Comparison of ENCODE assay signal across 14 cellular contexts in genomic region chr7:16604054-16604453, GRCh38. TPM values are rescaled to one million over a fixed set of nuclear protein-coding genes. Genes with fewer than 3 reads are reported as not detected.
DNase-seq lines count a peak whose midpoint lies in the region; ATAC-seq and TF ChIP-seq lines count a peak whose summit lies in the region.
"Had no signal": no experiment of that assay in that cellular context is flagged by ENCODE, and none has a peak within 500 bp of the region (broad histone marks: within the 10 kb centered on the region; RNA-seq: fewer than 3 reads in every experiment).

No MANE protein-coding gene starts in this region.

- peak; percentile 41 for DNase-seq in MCF 10A (ENCODE audit: unreplicated experiment)
- no peak for DNase-seq in breast epithelium (ENCODE audit: low spot score in 2 of 2)
- no peak for DNase-seq in SK-N-SH
- DNase-seq in fibroblast of the aortic adventitia (ENCODE audit: low read depth): peak; percentile 26
- no peak for DNase-seq in upper lobe of right lung
- DNase-seq in retina: no peak
- no peak for DNase-seq in glomerular visceral epithelial cell (ENCODE audit: extremely low spot score)
- DNase-seq in NCI-H82 (lab: John Stamatoyannopoulos, UW): no peak
- DNase-seq: BE2C; esophagus squamous epithelium; NCI-H1436; ovary; stimulated activated CD4-positive, alpha-beta T cell treated with anti-CD3 and anti-CD28 coated beads, Interleukin-2, amount 100 ng/mL, for 24 hours had no signal

- H3K79me2 ChIP-seq in SK-N-SH (ENCODE audit: insufficient read depth): no peaks in the 10 kb centered on the region

- no peak overlapping the region for H3K4me2 ChIP-seq in SK-N-SH

- POLR2A ChIA-PET in MCF 10A (lab: Yijun Ruan, JAX): no interaction called here
- POLR2A ChIA-PET in SK-N-SH (lab: Yijun Ruan, JAX): no interaction called here

- TF ChIP-seq CTCF in MCF 10A (IDR thresholded peaks at IDR 0.05; ENCODE audit: unreplicated experiment) (peak; percentile 20), breast epithelium (IDR thresholded peaks at IDR 0.05) (peak in 1 of 3 donors; percentile 16), SK-N-SH (IDR thresholded peaks at IDR 0.05) (peak; percentile 41), fibroblast of the aortic adventitia (IDR thresholded peaks at IDR 0.05; ENCODE audit: insufficient read depth, low read length) (peak; percentile 22), upper lobe of right lung (IDR thresholded peaks at IDR 0.05) (peak; percentile 11)

- H3K27ac ChIP-seq in breast epithelium (no peak overlapping the region), SK-N-SH (ENCODE audit: low read depth in 2 of 2, low read length in 1 of 2) (no peak overlapping the region), upper lobe of right lung (no peak overlapping the region)
- H3K27ac ChIP-seq: esophagus squamous epithelium, ovary had no signal

- H3K4me1 ChIP-seq in breast epithelium: no peaks in the 10 kb centered on the region
- no peaks in the 10 kb centered on the region; a peak in 1 of 4 replicates for H3K4me1 ChIP-seq in SK-N-SH (ENCODE audit: control insufficient read depth in 1 of 2, insufficient read depth in 2 of 2, low read depth in 1 of 2, low read length in 1 of 2)
- H3K4me1 ChIP-seq in upper lobe of right lung: no peaks in the 10 kb centered on the region
- H3K4me1 ChIP-seq: esophagus squamous epithelium had no signal

- no peaks in the 10 kb centered on the region for H3K4me1 Mint-ChIP-seq in MCF 10A (ENCODE audit: insufficient read depth, unreplicated experiment)

- WGBS in SK-N-SH (ENCODE audit: low lambda C conversion rate): 98% methylated on average over 3 of the region's 3 CpGs

- no peaks in the 10 kb centered on the region for H3F3A ChIP-seq in SK-N-SH (replicated peaks; ENCODE audit: insufficient read depth)

- intact Hi-C loops in MCF 10A (cut with micrococcal nuclease) (loop anchor here (5.0 kb wide), 1 partner anchor 83 kb away; no protein-coding TSS in a partner anchor), breast epithelium (cut with DNase I; ENCODE audit: low total_unique reads) (no loop called here), upper lobe of right lung (cut with DNase I) (no loop called here)

- no peaks in the 10 kb centered on the region for H3K9me3 ChIP-seq in breast epithelium
- H3K9me3 ChIP-seq in SK-N-SH: no peaks in the 10 kb centered on the region
- H3K9me3 ChIP-seq in upper lobe of right lung: no peaks in the 10 kb centered on the region
- H3K9me3 ChIP-seq: BE2C, esophagus squamous epithelium, ovary had no signal

- no peak overlapping the region for H3K9ac ChIP-seq in SK-N-SH

- H3K9me3 Mint-ChIP-seq in MCF 10A (ENCODE audit: unreplicated experiment): no peaks in the 10 kb centered on the region
- H3K9me3 Mint-ChIP-seq: stimulated activated naive CD8-positive, alpha-beta T cell treated with anti-CD3 and anti-CD28 coated beads, Interleukin-15, Interleukin-2, amounts not matched to agents 100 ng/mL and 50 ng/mL, for 24 hours had no signal

- peaks cover 54% of the 10 kb centered on the region for H3K36me3 Mint-ChIP-seq in MCF 10A (ENCODE audit: insufficient read depth, unreplicated experiment)

- H3K36me3 ChIP-seq in breast epithelium (peaks cover 5% of the 10 kb centered on the region), SK-N-SH (replicated peaks in 1 of 2; ENCODE audit: control insufficient read depth in 1 of 2, insufficient read depth in 2 of 2, low read length in 1 of 2) (peaks cover 52 to 71% of the 10 kb centered on the region in 2 experiments), upper lobe of right lung (peaks cover 61% of the 10 kb centered on the region)
- H3K36me3 ChIP-seq: BE2C, ovary had no signal

- ATAC-seq in upper lobe of right lung: no peak

- no peaks in the 10 kb centered on the region for H3K27me3 ChIP-seq in breast epithelium
- H3K27me3 ChIP-seq in SK-N-SH (ENCODE audit: insufficient read depth): no peaks in the 10 kb centered on the region
- no peaks in the 10 kb centered on the region for H3K27me3 ChIP-seq in upper lobe of right lung
- H3K27me3 ChIP-seq: BE2C, esophagus squamous epithelium, ovary had no signal

- no peaks in the 10 kb centered on the region for H3K9me2 ChIP-seq in SK-N-SH

- H3K4me3 ChIP-seq in breast epithelium (no peak overlapping the region), SK-N-SH (ENCODE audit: low read depth in 2 of 2, low read length in 1 of 2) (no peak overlapping the region), fibroblast of the aortic adventitia (ENCODE audit: low read depth, low read length) (no peak overlapping the region), upper lobe of right lung (no peak overlapping the region)
- H3K4me3 ChIP-seq: esophagus squamous epithelium, ovary had no signal

- H2AFZ ChIP-seq in SK-N-SH (ENCODE audit: low read depth): no peak overlapping the region

- TF ChIP-seq RAD21 in SK-N-SH (IDR thresholded peaks at IDR 0.05; ENCODE audit: low read length): peak; percentile 60

- no peak overlapping the region for H3K4me3 Mint-ChIP-seq in MCF 10A (ENCODE audit: unreplicated experiment)
- H3K4me3 Mint-ChIP-seq: stimulated activated naive CD8-positive, alpha-beta T cell treated with anti-CD3 and anti-CD28 coated beads, Interleukin-15, Interleukin-2, amounts not matched to agents 100 ng/mL and 50 ng/mL, for 24 hours had no signal

- no peaks in the 10 kb centered on the region for H3K27me3 Mint-ChIP-seq in MCF 10A (ENCODE audit: insufficient read depth, unreplicated experiment)
- H3K27me3 Mint-ChIP-seq: stimulated activated naive CD8-positive, alpha-beta T cell treated with anti-CD3 and anti-CD28 coated beads, Interleukin-15, Interleukin-2, amounts not matched to agents 100 ng/mL and 50 ng/mL, for 24 hours had no signal

- no peaks in the 10 kb centered on the region for H4K20me1 ChIP-seq in SK-N-SH (ENCODE audit: insufficient read depth)

- no peak for TF ChIP-seq EP300 in SK-N-SH (IDR thresholded peaks at IDR 0.05; ENCODE audit: borderline replicate concordance in 1 of 2, low read depth in 1 of 2, low read length in 1 of 2)

- CTCF ChIA-PET in MCF 10A (lab: Yijun Ruan, JAX): interaction anchor here (1.2 to 1.5 kb wide), 2 partner anchors 10 to 44 kb away, joined by 4 read pairs; no protein-coding TSS in a partner anchor
- CTCF ChIA-PET in SK-N-SH (lab: Yijun Ruan, JAX): interaction anchor here (1.4 kb wide), 1 partner anchor 40 kb away, joined by 4 read pairs; no protein-coding TSS in a partner anchor

- BruUV-seq in MCF 10A (replicated peaks; lab: Mats Ljungman, UMichigan): no TSS peak

- no peak for TF ChIP-seq POLR2A in breast epithelium (IDR thresholded peaks at IDR 0.05)

- no peak overlapping the region for H3K27ac Mint-ChIP-seq in MCF 10A (ENCODE audit: low read depth, unreplicated experiment)
- H3K27ac Mint-ChIP-seq: stimulated activated naive CD8-positive, alpha-beta T cell treated with anti-CD3 and anti-CD28 coated beads, Interleukin-15, Interleukin-2, amounts not matched to agents 100 ng/mL and 50 ng/mL, for 24 hours had no signal

TF ChIP-seq in SK-N-SH, 30 proteins besides CTCF, POLR2A, EP300 and RAD21:
- no peak for TF ChIP-seq FOXJ3 (CRISPR knock-in tag; IDR thresholded peaks at IDR 0.05)
- TF ChIP-seq SIN3A (IDR thresholded peaks at IDR 0.05; ENCODE audit: borderline replicate concordance, low read depth, low read length): no peak
- TF ChIP-seq SMC3 (IDR thresholded peaks at IDR 0.05; ENCODE audit: low read depth, low read length): 0 out of 2 replicates have a peak, but pooled peaks have one; percentile 15

RNA-seq across cellular contexts. Expression of gene ANKMY2, which starts 41.5 kb away (rescaled TPM):
- total RNA-seq in MCF 10A (2022): 14.3 and 15.3 TPM in 2 replicates
- total RNA-seq in breast epithelium: 10 to 100 TPM; 14.9 to 24.4 (median 18.4) TPM
- 15.8 and 22.4 TPM in 2 replicates for polyA plus RNA-seq in SK-N-SH (2012; rRNA removed)
- polyA plus RNA-seq in SK-N-SH (2012; cell fraction: cytosol; rRNA removed): 21.3 and 22.1 TPM in 2 replicates
- polyA plus RNA-seq in SK-N-SH (2012; cell fraction: nucleus; rRNA removed): 11.9 and 25.6 TPM in 2 replicates
- 24.9 and 30.2 TPM in 2 replicates for total RNA-seq in fibroblast of the aortic adventitia (ENCODE audit: low replicate concordance)
- 12.3 TPM for total RNA-seq in upper lobe of right lung

RNA-seq across cellular contexts. Expression of gene BZW2, which starts 41.9 kb away (rescaled TPM):
- 41.0 and 85.4 TPM in 2 replicates for total RNA-seq in MCF 10A (2022)
- total RNA-seq in breast epithelium: 10 to 100 TPM; 55.7 to 68.8 (median 68.2) TPM
- polyA plus RNA-seq in SK-N-SH (2012; rRNA removed): 60.4 and 71.9 TPM in 2 replicates
- 94.5 and 115 TPM in 2 replicates for polyA plus RNA-seq in SK-N-SH (2012; cell fraction: cytosol; rRNA removed)
- 43.2 and 51.1 TPM in 2 replicates for polyA plus RNA-seq in SK-N-SH (2012; cell fraction: nucleus; rRNA removed)
- 35.6 and 61.8 TPM in 2 replicates for total RNA-seq in fibroblast of the aortic adventitia (ENCODE audit: low replicate concordance)
- 28.0 TPM for total RNA-seq in upper lobe of right lung

Comparison
In these comparisons a context has a peak if more than half of its experiments do, and no peak if none do; other contexts are left out.
1. DNase-seq: peak in MCF 10A (single experiment) and fibroblast of the aortic adventitia (single experiment); none in breast epithelium (0 of 2), SK-N-SH (single experiment), upper lobe of right lung (single experiment), retina (single experiment), glomerular visceral epithelial cell (single experiment) and NCI-H82 (single experiment).